Comparison of ENCODE assay signal across 8 cellular contexts in the genomic region with DNA sequence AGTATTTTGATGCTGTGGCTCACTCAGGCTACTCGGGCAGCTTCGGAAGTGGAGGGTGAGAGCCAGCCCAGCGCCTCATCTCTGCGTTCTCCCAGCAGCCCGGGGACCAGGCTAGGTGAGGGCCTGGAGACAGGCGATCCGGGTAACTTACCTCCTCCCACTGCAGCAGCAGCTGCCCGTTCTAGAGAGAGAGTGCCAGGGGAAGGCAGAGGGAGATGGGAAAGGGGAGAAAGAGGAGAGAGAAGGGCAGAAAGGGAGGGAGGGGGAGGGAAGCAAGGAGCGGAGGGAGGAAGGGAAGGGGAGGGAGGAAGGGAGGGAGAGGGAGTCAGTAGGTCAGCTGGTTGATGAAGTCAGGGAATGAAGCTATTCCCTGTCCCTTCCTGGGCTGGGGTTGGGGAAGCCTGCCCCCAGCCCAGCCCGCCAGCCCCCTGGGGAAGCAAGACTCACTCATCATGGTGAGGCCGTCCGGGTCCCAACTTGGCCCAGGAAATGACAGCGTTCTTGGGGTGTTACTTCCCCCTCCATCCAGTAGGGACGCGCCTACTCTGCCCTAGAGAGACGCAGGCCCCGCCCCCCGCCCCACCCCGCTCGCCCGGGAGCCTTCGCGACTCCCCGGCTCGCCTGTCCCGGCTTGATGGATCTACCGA. TPM values are rescaled to one million over a fixed set of nuclear protein-coding genes. Genes with fewer than 3 reads are reported as not detected.
DNase-seq lines count a peak whose midpoint lies in the region; ATAC-seq and TF ChIP-seq lines count a peak whose summit lies in the region.

A gene with protein sequence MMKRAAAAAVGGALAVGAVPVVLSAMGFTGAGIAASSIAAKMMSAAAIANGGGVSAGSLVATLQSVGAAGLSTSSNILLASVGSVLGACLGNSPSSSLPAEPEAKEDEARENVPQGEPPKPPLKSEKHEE (minus strand): TSS at position 494 of the 647 bp plus-strand sequence. CDS start 40 bp downstream, at position 454.

- peak; percentile 26 to 71 (median 59) for DNase-seq in CD8-positive, alpha-beta T cell
- peak; percentile 58 for DNase-seq in NOMO-1 treated with DMSO at 0.1 percent for 48 hours (lab: John Stamatoyannopoulos, UW; ENCODE audit: unreplicated experiment)
- DNase-seq in activated CD8-positive, alpha-beta memory T cell treated with anti-CD3 and anti-CD28 coated beads, Interleukin-2, amount 50 U/mL, for 48 hours = peak; percentile 80
- DNase-seq in epidermal melanocyte (ENCODE audit: insufficient read length, low spot score) = peak; percentile 84
- DNase-seq in stimulated activated CD8-positive, alpha-beta memory T cell treated with anti-CD3 and anti-CD28 coated beads, Interleukin-2, amount 100 ng/mL, for 1 hour (ENCODE audit: low read depth in 2 of 2) = peak; percentile 22 to 51

- peak; percentile 95 for ATAC-seq in CD8-positive, alpha-beta T cell
- ATAC-seq in GM19395 (IDR thresholded peaks at IDR 0.05; ENCODE audit: unreplicated experiment) (peak; percentile 94), HG03521 (IDR thresholded peaks at IDR 0.05; ENCODE audit: unreplicated experiment) (peak; percentile 95)

- H3K9me3 ChIP-seq in CD8-positive, alpha-beta T cell (ENCODE audit: low read length) = no peaks in the 10 kb centered on the region
- no peaks in the 10 kb centered on the region for H3K9me3 ChIP-seq in mononuclear cell (ENCODE audit: low read depth, low read length)

- peaks cover 9% of the 10 kb centered on the region for H3K36me3 Mint-ChIP-seq in CD8-positive, alpha-beta T cell

- H3K4me3 ChIP-seq in CD8-positive, alpha-beta T cell (ENCODE audit: low read depth, low read length) = peak within 1 kb of the TSS; percentile 57
- H3K4me3 ChIP-seq in mononuclear cell (ENCODE audit: low read length) = peak within 1 kb of the TSS; percentile 55

- no peak within 1 kb of the TSS for H3K27ac ChIP-seq in CD8-positive, alpha-beta T cell (ENCODE audit: low read depth, low read length)

- H3K4me3 Mint-ChIP-seq in CD8-positive, alpha-beta T cell = peak within 1 kb of the TSS; percentile 92

- intact Hi-C loops in CD8-positive, alpha-beta T cell (cut with DNase I, micrococcal nuclease) = loop anchor here (1.0 to 2.0 kb wide), 3 partner anchors 44 to 48 kb away; a partner anchor contains a TSS

- H3K27me3 Mint-ChIP-seq in CD8-positive, alpha-beta T cell (ENCODE audit: low read depth) = no peaks in the 10 kb centered on the region

- CTCF ChIA-PET in CD8-positive, alpha-beta T cell (lab: Charles Lee) = interaction anchor here (0.7 to 6.2 kb wide), 10 partner anchors 8 to 1198 kb away, joined by 3 to 48 read pairs (median 6); a partner anchor contains a TSS

- H3K27ac Mint-ChIP-seq in CD8-positive, alpha-beta T cell = peak within 1 kb of the TSS; percentile 83

- H3K36me3 ChIP-seq in CD8-positive, alpha-beta T cell (ENCODE audit: insufficient read depth, low read length) = no peaks in the 10 kb centered on the region

- POLR2A ChIA-PET in CD8-positive, alpha-beta T cell (lab: Charles Lee) = interaction anchor here (1.0 kb wide), 1 partner anchor 77 kb away, joined by 3 read pairs; no protein-coding TSS in a partner anchor

- peaks cover 16% of the 10 kb centered on the region for H3K4me1 ChIP-seq in CD8-positive, alpha-beta T cell (ENCODE audit: insufficient read depth, low read length)
- peaks cover 15% of the 10 kb centered on the region for H3K4me1 ChIP-seq in mononuclear cell (ENCODE audit: insufficient read depth, low read length)

- H3K4me1 Mint-ChIP-seq in CD8-positive, alpha-beta T cell (ENCODE audit: low read depth) = peaks cover 17% of the 10 kb centered on the region

- TF ChIP-seq CTCF in CD8-positive, alpha-beta T cell (IDR thresholded peaks at IDR 0.05) = no peak

- no peaks in the 10 kb centered on the region for H3K9me3 Mint-ChIP-seq in CD8-positive, alpha-beta T cell

- H3K27me3 ChIP-seq in CD8-positive, alpha-beta T cell (ENCODE audit: insufficient read depth, low read length) = no peaks in the 10 kb centered on the region
- H3K27me3 ChIP-seq in mononuclear cell (ENCODE audit: insufficient read depth, low read length) = no peaks in the 10 kb centered on the region

RNA-seq across cellular contexts. Expression of the gene that starts here (rescaled TPM):
- total RNA-seq in CD8-positive, alpha-beta T cell = 10 to 100 TPM; 13.3 to 16.4 TPM
- total RNA-seq in mononuclear cell = 23.9 TPM
